31 cellular contexts compared by ENCODE assay signal in the genomic region with DNA sequence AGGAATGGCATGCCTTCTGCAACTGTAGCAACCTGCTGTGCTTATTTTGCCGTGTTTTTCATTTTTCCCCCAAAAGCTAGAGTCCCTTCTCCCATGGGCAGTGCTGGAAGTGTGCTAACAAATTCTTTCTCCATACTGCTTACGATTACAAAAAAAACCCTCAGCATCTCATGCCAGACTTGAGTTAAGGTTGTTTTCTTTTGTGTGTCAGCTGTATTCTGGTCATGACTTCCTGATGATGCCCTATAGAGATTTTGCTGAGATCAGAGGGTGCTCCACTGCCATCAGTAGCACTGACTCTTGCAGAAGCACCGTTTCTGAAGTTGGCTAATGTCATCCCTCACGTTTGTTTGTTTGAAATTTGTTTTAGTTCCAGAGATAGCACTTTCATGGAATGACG. TPM values are rescaled to one million over a fixed set of nuclear protein-coding genes. Genes with fewer than 3 reads are reported as not detected.
DNase-seq lines count a peak whose midpoint lies in the region; ATAC-seq and TF ChIP-seq lines count a peak whose summit lies in the region.
"Had no signal": no experiment of that assay in that cellular context is flagged by ENCODE, and none has a peak within 500 bp of the region (broad histone marks: within the 10 kb centered on the region; RNA-seq: fewer than 3 reads in every experiment).

No MANE protein-coding gene starts in this region.

- H3K36me3 Mint-ChIP-seq in T-helper 17 cell (ENCODE audit: low read depth): no peaks in the 10 kb centered on the region
- H3K36me3 Mint-ChIP-seq in endothelial cell (ENCODE audit: low read depth, unreplicated experiment): peaks cover 48% of the 10 kb centered on the region

- no peak overlapping the region for H3K23ac ChIP-seq in mesenchymal stem cell (ENCODE audit: low read length in 2 of 2)

- H3K9me3 Mint-ChIP-seq in endothelial cell (ENCODE audit: unreplicated experiment): no peaks in the 10 kb centered on the region
- H3K9me3 Mint-ChIP-seq: activated naive CD4-positive, alpha-beta T cell treated with anti-CD3 and anti-CD28 coated beads, Interleukin-2, amount 50 U/mL, for 72 hours; activated T-helper 17 cell treated with anti-CD3 and anti-CD28 coated beads, Interleukin-2, amount 50 U/mL, for 72 hours; central memory CD8-positive, alpha-beta T cell; naive thymus-derived CD4-positive, alpha-beta T cell; T-cell had no signal

- no peak overlapping the region for H3K4me2 ChIP-seq in mesenchymal stem cell (ENCODE audit: low read length, poor library complexity, severe bottlenecking)

- no peak overlapping the region for H3K14ac ChIP-seq in mesenchymal stem cell (ENCODE audit: low read length in 2 of 2)

- H3K9ac ChIP-seq in mesenchymal stem cell (ENCODE audit: low read length): no peak overlapping the region

- no peak overlapping the region for H4K91ac ChIP-seq in mesenchymal stem cell (ENCODE audit: low read length)

- no peak overlapping the region for H2BK5ac ChIP-seq in mesenchymal stem cell (ENCODE audit: low read depth, low read length, poor library complexity, severe bottlenecking)

- CTCF ChIA-PET in AG04449 (lab: Yijun Ruan, JAX): interaction anchor here (1.0 to 10.4 kb wide), 7 partner anchors 8 to 132 kb away, joined by 3 to 91 read pairs (median 11); a partner anchor contains a TSS

- H3K36me3 ChIP-seq in mesenchymal stem cell (ENCODE audit: control insufficient read depth in 1 of 2, insufficient read depth in 2 of 2, low read depth in 1 of 2, low read length in 2 of 2) (peaks cover 0 to 4% of the 10 kb centered on the region in 2 experiments), upper lobe of left lung (peaks cover 0 to 3% (median 0%) of the 10 kb centered on the region in 4 donors)
- H3K36me3 ChIP-seq: BE2C, gastrocnemius medialis, left ventricle myocardium inferior, pancreas, transverse colon had no signal

- H3K27ac ChIP-seq in mesenchymal stem cell (ENCODE audit: low read length, poor library complexity, severe bottlenecking): no peak overlapping the region
- H3K27ac ChIP-seq in upper lobe of left lung: peak overlapping the region in 1 of 4 donors; percentile 41
- H3K27ac ChIP-seq: epithelial cell of prostate, gastrocnemius medialis, left ventricle myocardium inferior, pancreas, transverse colon had no signal

- H3K27me3 Mint-ChIP-seq in T-helper 17 cell: no peaks in the 10 kb centered on the region
- peaks cover 3% of the 10 kb centered on the region for H3K27me3 Mint-ChIP-seq in endothelial cell (ENCODE audit: unreplicated experiment)
- H3K27me3 Mint-ChIP-seq: activated T-helper 17 cell treated with anti-CD3 and anti-CD28 coated beads, Interleukin-2, amount 50 U/mL, for 72 hours; central memory CD8-positive, alpha-beta T cell; naive thymus-derived CD4-positive, alpha-beta T cell; T-cell had no signal

- no peak overlapping the region for H2BK120ac ChIP-seq in mesenchymal stem cell (ENCODE audit: low read depth, low read length)

- POLR2A ChIA-PET in AG04449 (lab: Yijun Ruan, JAX): no interaction called here

- no peaks in the 10 kb centered on the region for H3K9me3 ChIP-seq in T-helper 17 cell (ENCODE audit: control insufficient read depth, low read length, poor library complexity, severe bottlenecking)
- no peaks in the 10 kb centered on the region for H3K9me3 ChIP-seq in mesenchymal stem cell (ENCODE audit: control insufficient read depth, low read length)
- no peaks in the 10 kb centered on the region for H3K9me3 ChIP-seq in upper lobe of left lung
- H3K9me3 ChIP-seq: BE2C, gastrocnemius medialis, left ventricle myocardium inferior, MG63, pancreas, spleen, transverse colon had no signal

- H3K27ac Mint-ChIP-seq in T-helper 17 cell: peak overlapping the region; percentile 83
- no peak overlapping the region for H3K27ac Mint-ChIP-seq in endothelial cell (ENCODE audit: unreplicated experiment)
- H3K27ac Mint-ChIP-seq: activated T-helper 17 cell treated with anti-CD3 and anti-CD28 coated beads, Interleukin-2, amount 50 U/mL, for 72 hours had no signal

- H3K4me1 ChIP-seq in mesenchymal stem cell (ENCODE audit: control insufficient read depth, insufficient read depth, low read depth, low read length) (peaks cover 25% of the 10 kb centered on the region), upper lobe of left lung (peaks cover 5 to 32% (median 25%) of the 10 kb centered on the region in 4 donors)
- H3K4me1 ChIP-seq: BE2C, pancreas had no signal

- no peak overlapping the region for H3K4me3 ChIP-seq in AG04449 (ENCODE audit: low read depth, low read length)
- H3K4me3 ChIP-seq in mesenchymal stem cell (ENCODE audit: insufficient read depth in 1 of 2, low read depth in 1 of 2, low read length in 2 of 2): no peak overlapping the region
- H3K4me3 ChIP-seq in upper lobe of left lung: no peak overlapping the region
- H3K4me3 ChIP-seq: gastrocnemius medialis, left ventricle myocardium inferior, MG63, pancreas, spleen, transverse colon had no signal

- H3K4me3 Mint-ChIP-seq in T-helper 17 cell: no peak overlapping the region
- H3K4me3 Mint-ChIP-seq in endothelial cell (ENCODE audit: unreplicated experiment): peak overlapping the region; percentile 26
- H3K4me3 Mint-ChIP-seq: activated T-helper 17 cell treated with anti-CD3 and anti-CD28 coated beads, Interleukin-2, amount 50 U/mL, for 72 hours; central memory CD8-positive, alpha-beta T cell; naive thymus-derived CD4-positive, alpha-beta T cell; T-cell had no signal

- H4K8ac ChIP-seq in mesenchymal stem cell (ENCODE audit: low read length): no peak overlapping the region

- H3K4me1 Mint-ChIP-seq in T-helper 17 cell (peaks cover 23% of the 10 kb centered on the region), endothelial cell (ENCODE audit: unreplicated experiment) (peaks cover 42% of the 10 kb centered on the region)

- 73% methylated on average over 4 of the region's 5 CpGs for WGBS in mesenchymal stem cell
- WGBS in upper lobe of left lung, 2 donors: 48 to 61% methylated on average over 5 of the region's 5 CpGs

- DNase-seq in AG04449 (ENCODE audit: low read depth, low spot score) (peak; percentile 23), T-helper 17 cell (no peak), endothelial cell (ENCODE audit: low spot score) (no peak), mesenchymal stem cell (peak; percentile 20), upper lobe of left lung (no peak)
- DNase-seq: activated CD4-positive, alpha-beta T cell treated with anti-CD3 and anti-CD28 coated beads, Interleukin-2, amount 50 U/mL, for 48 hours; aorta; BE2C; gastrocnemius medialis; GF-D8; HCEC 1CT; KBM-7; left ventricle myocardium inferior; MG63; midbrain; naive thymus-derived CD4-positive, alpha-beta T cell; NCI-H2029 treated with DMSO at 0.1 percent for 48 hours; NCI-H2227 treated with DMSO at 0.1 percent for 48 hours; NCI-H526 treated with DMSO at 0.1 percent for 48 hours; pancreas; SIG-M5; spleen; T-cell; transverse colon had no signal

- no peak overlapping the region for H3K4ac ChIP-seq in mesenchymal stem cell (ENCODE audit: low read depth in 1 of 2, low read length in 2 of 2)

- H2BK12ac ChIP-seq in mesenchymal stem cell (ENCODE audit: low read length in 2 of 2): no peak overlapping the region

- H3K18ac ChIP-seq in mesenchymal stem cell (ENCODE audit: low read depth in 1 of 2, low read length in 2 of 2): no peak overlapping the region

- H3K27me3 ChIP-seq in mesenchymal stem cell (ENCODE audit: control insufficient read depth in 1 of 2, insufficient read depth in 1 of 2, low read length in 2 of 2) (no peaks in the 10 kb centered on the region), upper lobe of left lung (no peaks in the 10 kb centered on the region)
- H3K27me3 ChIP-seq: BE2C, gastrocnemius medialis, MG63, pancreas, spleen, transverse colon had no signal

- no peak for TF ChIP-seq EP300 in upper lobe of left lung (IDR thresholded peaks at IDR 0.05)

- no peak overlapping the region for H2BK15ac ChIP-seq in mesenchymal stem cell (ENCODE audit: low read depth, poor library complexity, severe bottlenecking)

- H2AFZ ChIP-seq in mesenchymal stem cell (ENCODE audit: low read depth, low read length): no peak overlapping the region

- ATAC-seq in T-helper 17 cell: peak; percentile 63
- no peak for ATAC-seq in HG03175 (IDR thresholded peaks at IDR 0.05; ENCODE audit: unreplicated experiment)
- ATAC-seq in GM21717 (IDR thresholded peaks at IDR 0.05; ENCODE audit: unreplicated experiment): no peak
- no peak for ATAC-seq in upper lobe of left lung (ENCODE audit: low FRiP score in 2 of 2)
- ATAC-seq in HG03135 (IDR thresholded peaks at IDR 0.05; ENCODE audit: unreplicated experiment): no peak
- ATAC-seq: activated naive CD4-positive, alpha-beta T cell treated with anti-CD3 and anti-CD28 coated beads, Interleukin-2, amount 50 U/mL, for 72 hours; activated T-helper 17 cell treated with anti-CD3 and anti-CD28 coated beads, Interleukin-2, amount 50 U/mL, for 72 hours; gastrocnemius medialis; naive thymus-derived CD4-positive, alpha-beta T cell had no signal

- no peak for TF ChIP-seq POLR2A in upper lobe of left lung (IDR thresholded peaks at IDR 0.05)

- no peak for TF ChIP-seq CTCF in AG04449 (IDR thresholded peaks at IDR 0.05; ENCODE audit: insufficient read depth, low read length, missing control alignments)
- TF ChIP-seq CTCF in endothelial cell (IDR thresholded peaks at IDR 0.05; ENCODE audit: unreplicated experiment): no peak
- TF ChIP-seq CTCF in upper lobe of left lung (IDR thresholded peaks at IDR 0.05): no peak

- H2AK5ac ChIP-seq in mesenchymal stem cell (ENCODE audit: low read length, severe bottlenecking): peak overlapping the region; percentile 34

- peaks cover 6% of the 10 kb centered on the region for H3K79me1 ChIP-seq in mesenchymal stem cell (replicated peaks; ENCODE audit: low read length, poor library complexity, severe bottlenecking)

RNA-seq across cellular contexts. Expression of a gene that starts 27.9 kb away (rescaled TPM):
- total RNA-seq in T-helper 17 cell (10 to 100 TPM; 20.7 to 25.3 TPM), endothelial cell (ENCODE audit: unreplicated experiment) (248 TPM), upper lobe of left lung (100 to 1,000 TPM in 2 of 6 donors, 10 to 100 TPM in 4; 44.5 to 141 (median 75.8) TPM)
- 20.1 TPM for polyA plus RNA-seq in mesenchymal stem cell (2013, experiment 1 of 2)
- 17.1 TPM for polyA plus RNA-seq in mesenchymal stem cell (2013, experiment 2 of 2)

RNA-seq across cellular contexts. Expression of a gene that starts 52.3 kb away (rescaled TPM):
- 100 to 1,000 TPM; 388 to 426 TPM for total RNA-seq in T-helper 17 cell
- 13.4 TPM for total RNA-seq in endothelial cell (ENCODE audit: unreplicated experiment)
- 28.6 TPM for polyA plus RNA-seq in mesenchymal stem cell (2013, experiment 1 of 2)
- 29.9 TPM for polyA plus RNA-seq in mesenchymal stem cell (2013, experiment 2 of 2)
- total RNA-seq in upper lobe of left lung: 10 to 100 TPM; 38.9 to 97.1 (median 65.8) TPM

Comparison
In these comparisons a context has a peak if more than half of its experiments do, and no peak if none do; other contexts are left out.
1. DNase-seq: peak in AG04449 (single experiment) and mesenchymal stem cell (single experiment); none in T-helper 17 cell (0 of 3), endothelial cell (single experiment) and upper lobe of left lung (0 of 2).